In the genomic region with DNA sequence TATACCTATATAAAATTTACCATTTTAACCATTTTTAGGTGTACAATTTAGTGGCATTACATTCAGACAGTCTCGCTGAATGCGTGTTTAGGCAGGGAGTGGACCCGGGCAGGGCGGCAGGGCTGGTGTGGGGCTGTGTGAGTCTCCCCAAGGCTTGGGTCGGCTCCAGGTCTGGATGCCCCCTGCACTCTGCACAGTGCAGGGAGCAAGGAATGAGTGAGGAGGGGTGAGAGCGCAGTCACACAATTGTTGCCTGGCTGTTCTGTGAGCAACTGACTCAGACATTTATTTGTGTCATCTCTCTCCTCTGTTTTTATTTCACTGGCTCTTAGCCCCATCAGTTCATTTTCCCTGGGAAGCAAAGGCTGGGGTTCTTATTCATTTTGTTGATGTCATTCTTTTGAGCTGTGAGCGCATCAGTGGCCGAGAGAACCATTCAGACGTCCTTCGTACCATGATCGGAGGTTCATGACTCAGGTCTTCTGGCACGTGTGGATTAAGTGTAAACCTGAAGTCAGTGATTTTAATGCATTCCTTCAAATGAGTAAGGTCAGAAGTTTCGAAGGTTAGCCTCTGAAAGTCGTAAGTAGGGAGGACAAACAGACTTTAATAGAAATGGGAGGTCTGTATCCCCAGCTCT, we compare ENCODE assay signal across 20 cellular contexts.
DNase-seq lines count a peak whose midpoint lies in the region; ATAC-seq and TF ChIP-seq lines count a peak whose summit lies in the region.
"Had no signal": no experiment of that assay in that cellular context is flagged by ENCODE, and none has a peak within 500 bp of the region (broad histone marks: within the 10 kb centered on the region; RNA-seq: fewer than 3 reads in every experiment).

No MANE protein-coding gene starts in this region.

- no peak overlapping the region for H3K18ac ChIP-seq in IMR-90 (ENCODE audit: low read depth, low read length)

- dilution Hi-C loops in IMR-90 (cut with HindIII; ENCODE audit: low sequenced_read_pairs, unreplicated experiment), result no loop called here

- H2AK5ac ChIP-seq in IMR-90 (ENCODE audit: low read depth, low read length), result no peak overlapping the region

- H4K8ac ChIP-seq in IMR-90 (ENCODE audit: low read depth in 2 of 2, low read length in 2 of 2), result no peak overlapping the region

- H4K5ac ChIP-seq in IMR-90 (ENCODE audit: low read depth, low read length), result no peak overlapping the region

- H3K4me1 Mint-ChIP-seq in activated naive CD8-positive, alpha-beta T cell treated with anti-CD3 and anti-CD28 coated beads for 36 hours, result no peaks in the 10 kb centered on the region
- H3K4me1 Mint-ChIP-seq: naive B cell; stimulated activated naive CD8-positive, alpha-beta T cell treated with anti-CD3 and anti-CD28 coated beads, Interleukin-15, amount 100 ng/mL, for 72 hours had no signal

- H3K9me3 ChIP-seq in AG04450 (ENCODE audit: control insufficient read depth, insufficient read depth, low read length) (no peaks in the 10 kb centered on the region), IMR-90 (ENCODE audit: control insufficient read depth, insufficient read depth, low read length) (no peaks in the 10 kb centered on the region)
- H3K9me3 ChIP-seq: lower lobe of right lung, upper lobe of right lung had no signal

- H3K27me3 ChIP-seq in AG04450 (ENCODE audit: control insufficient read depth, insufficient read depth, low read length), result peaks cover 5% of the 10 kb centered on the region
- H3K27me3 ChIP-seq in IMR-90 (ENCODE audit: control insufficient read depth, insufficient read depth, low read length), result peaks cover 15% of the 10 kb centered on the region
- H3K27me3 ChIP-seq: upper lobe of right lung had no signal

- CTCF ChIA-PET in AG04450 (lab: Charles Lee) (no interaction called here), IMR-90 (lab: Yijun Ruan, JAX) (no interaction called here)

- no peak overlapping the region for H2BK120ac ChIP-seq in IMR-90 (ENCODE audit: low read depth, low read length)

- peak overlapping the region; percentile 21 for H3K27ac ChIP-seq in AG04450 (ENCODE audit: low read depth, low read length)
- H3K27ac ChIP-seq in IMR-90 (ENCODE audit: insufficient read depth, low read length), result no peak overlapping the region; the same call in 1 of the 2 replicates
- H3K27ac ChIP-seq: lower lobe of right lung, upper lobe of right lung had no signal

- peak overlapping the region; percentile 0; the same call in 1 of the 2 replicates for H3K4me2 ChIP-seq in IMR-90 (ENCODE audit: low read depth, low read length)
- H3K4me2 ChIP-seq: GM23338 had no signal

- H3K9ac ChIP-seq in IMR-90 (ENCODE audit: low read depth, low read length), result no peak overlapping the region

- no TSS peak for BruUV-seq in IMR-90 (replicated peaks; lab: Mats Ljungman, UMichigan)

- no peak for TF ChIP-seq POLR2A in IMR-90 (IDR thresholded peaks at IDR 0.05; ENCODE audit: low read depth, low read length)

- peaks cover 3% of the 10 kb centered on the region for H3K27me3 Mint-ChIP-seq in activated naive CD8-positive, alpha-beta T cell treated with anti-CD3 and anti-CD28 coated beads for 36 hours

- no peak overlapping the region for H3K27ac Mint-ChIP-seq in activated naive CD8-positive, alpha-beta T cell treated with anti-CD3 and anti-CD28 coated beads for 36 hours
- H3K27ac Mint-ChIP-seq: activated naive CD4-positive, alpha-beta T cell treated with anti-CD3 and anti-CD28 coated beads, Interleukin-2, amount 50 U/mL, for 72 hours; GM23338; naive B cell; stimulated activated naive CD8-positive, alpha-beta T cell treated with anti-CD3 and anti-CD28 coated beads, Interleukin-15, amount 100 ng/mL, for 72 hours had no signal

- ATAC-seq in IMR-90 (ENCODE audit: low read depth), result peak; percentile 83
- no peak for ATAC-seq in esophagus mucosa
- ATAC-seq in GM18907 (IDR thresholded peaks at IDR 0.05; ENCODE audit: unreplicated experiment), result no peak
- no peak for ATAC-seq in HG02571 (IDR thresholded peaks at IDR 0.05; ENCODE audit: unreplicated experiment)
- ATAC-seq: activated naive CD4-positive, alpha-beta T cell treated with anti-CD3 and anti-CD28 coated beads, Interleukin-2, amount 50 U/mL, for 72 hours; GM23338; lower lobe of right lung; stimulated activated naive CD8-positive, alpha-beta T cell treated with anti-CD3 and anti-CD28 coated beads, Interleukin-15, amount 100 ng/mL, for 72 hours; upper lobe of right lung had no signal

- H3K4me3 ChIP-seq in AG04450 (ENCODE audit: low read depth, low read length) (no peak overlapping the region), IMR-90 (ENCODE audit: insufficient read depth, low read depth, low read length) (no peak overlapping the region), astrocyte of the spinal cord (ENCODE audit: low read depth, low read length) (no peak overlapping the region)
- H3K4me3 ChIP-seq: GM23338, lower lobe of right lung, upper lobe of right lung had no signal

- H3K14ac ChIP-seq in IMR-90 (replicated peaks; ENCODE audit: low read depth, low read length), result no peak overlapping the region

- no peaks in the 10 kb centered on the region for H3K9me3 Mint-ChIP-seq in activated naive CD8-positive, alpha-beta T cell treated with anti-CD3 and anti-CD28 coated beads for 36 hours
- H3K9me3 Mint-ChIP-seq: GM23338; stimulated activated naive CD8-positive, alpha-beta T cell treated with anti-CD3 and anti-CD28 coated beads, Interleukin-15, amount 100 ng/mL, for 72 hours had no signal

- in situ Hi-C loops in IMR-90 (cut with MboI; ENCODE audit: low sequenced_read_pairs), result no loop called here
- in situ Hi-C loops in astrocyte of the spinal cord (cut with HindIII; ENCODE audit: low sequenced_read_pairs), result no loop called here

- H3K9me1 ChIP-seq in IMR-90 (ENCODE audit: insufficient read depth, low read length), result no peaks in the 10 kb centered on the region

- no peak overlapping the region for H3K23ac ChIP-seq in IMR-90 (ENCODE audit: low read depth, low read length)

- H4K20me1 ChIP-seq in IMR-90 (ENCODE audit: insufficient read depth, low read length), result no peaks in the 10 kb centered on the region

- no peak for TF ChIP-seq CTCF in AG04450 (IDR thresholded peaks at IDR 0.05; ENCODE audit: low read depth, low read length)
- TF ChIP-seq CTCF in IMR-90 (conservative IDR thresholded peaks at IDR 0.05; ENCODE audit: low read depth, low read length), result no peak
- no peak for TF ChIP-seq CTCF in astrocyte of the spinal cord (IDR thresholded peaks at IDR 0.05; ENCODE audit: low read depth, low read length)

- no peak overlapping the region for H4K91ac ChIP-seq in IMR-90 (ENCODE audit: insufficient read depth, low read depth, low read length)

- peaks cover 8% of the 10 kb centered on the region for H3K4me1 ChIP-seq in IMR-90 (ENCODE audit: control insufficient read depth, insufficient read depth, low read length)
- H3K4me1 ChIP-seq: lower lobe of right lung, upper lobe of right lung had no signal

- no peak overlapping the region for H2AFZ ChIP-seq in IMR-90 (replicated peaks; ENCODE audit: low read length, poor library complexity)
- H2AFZ ChIP-seq: GM23338 had no signal

- DNase-seq in AG04450 (ENCODE audit: low read depth, low spot score) (peak; percentile 71), IMR-90 (peak; percentile 98), astrocyte of the spinal cord (ENCODE audit: low read depth, low spot score) (peak; percentile 84), kidney tubule cell (ENCODE audit: low spot score) (peak; percentile 87)
- DNase-seq in activated naive CD8-positive, alpha-beta T cell treated with anti-CD3 and anti-CD28 coated beads for 36 hours, result no peak
- DNase-seq: activated CD4-positive, alpha-beta T cell treated with anti-CD3 and anti-CD28 coated beads, Interleukin-2, amount 50 U/mL, for 1 hour; central memory CD4-positive, alpha-beta T cell; effector memory CD4-positive, alpha-beta T cell; foreskin melanocyte; lower lobe of right lung; naive B cell; NCI-H69; posterior cingulate gyrus; stimulated activated naive CD8-positive, alpha-beta T cell treated with anti-CD3 and anti-CD28 coated beads, Interleukin-15, amount 100 ng/mL, for 72 hours; upper lobe of right lung had no signal

- H2BK5ac ChIP-seq in IMR-90 (ENCODE audit: low read depth, low read length, poor library complexity, severe bottlenecking), result no peak overlapping the region

- no peak overlapping the region for H2BK20ac ChIP-seq in IMR-90 (ENCODE audit: low read depth, low read length)

- no peak overlapping the region for H2AK9ac ChIP-seq in IMR-90 (replicated peaks; ENCODE audit: low read depth, low read length, poor library complexity)

- no peaks in the 10 kb centered on the region for H3K79me1 ChIP-seq in IMR-90 (ENCODE audit: low read depth in 1 of 2, low read length in 2 of 2)

- no peak; the same call in 1 of the 2 replicates for TF ChIP-seq RAD21 in IMR-90 (IDR thresholded peaks at IDR 0.05; ENCODE audit: low read length)

- H2BK15ac ChIP-seq in IMR-90 (ENCODE audit: low read depth, low read length), result no peak overlapping the region

- H3K4ac ChIP-seq in IMR-90 (ENCODE audit: low read depth, low read length), result no peak overlapping the region

- no peaks in the 10 kb centered on the region for H3K36me3 ChIP-seq in IMR-90 (ENCODE audit: control insufficient read depth, insufficient read depth, low read length)
- H3K36me3 ChIP-seq: lower lobe of right lung, upper lobe of right lung had no signal

- H3K36me3 Mint-ChIP-seq in activated naive CD8-positive, alpha-beta T cell treated with anti-CD3 and anti-CD28 coated beads for 36 hours, result no peaks in the 10 kb centered on the region
- H3K36me3 Mint-ChIP-seq: activated naive CD4-positive, alpha-beta T cell treated with anti-CD3 and anti-CD28 coated beads, Interleukin-2, amount 50 U/mL, for 72 hours; naive B cell had no signal

- POLR2A ChIA-PET in AG04450 (lab: Yijun Ruan, JAX), result no interaction called here
- POLR2A ChIA-PET in IMR-90 (lab: Charles Lee; ENCODE audit: unreplicated experiment), result no interaction called here

- no peak overlapping the region for H3K4me3 Mint-ChIP-seq in activated naive CD8-positive, alpha-beta T cell treated with anti-CD3 and anti-CD28 coated beads for 36 hours
- H3K4me3 Mint-ChIP-seq: GM23338; naive B cell; stimulated activated naive CD8-positive, alpha-beta T cell treated with anti-CD3 and anti-CD28 coated beads, Interleukin-15, amount 100 ng/mL, for 72 hours had no signal

- WGBS in IMR-90 (ENCODE audit: extremely low coverage in 2 of 2, insufficient read length in 1 of 2), 2 experiments, result 0% methylated on average over 6 of the region's 14 CpGs; no CpG with 5 or more reads in 1 of the 2 experiments

- intact Hi-C loops in IMR-90 (cut with micrococcal nuclease), result no loop called here

- no peak overlapping the region for H3K56ac ChIP-seq in IMR-90 (ENCODE audit: extremely low read depth, insufficient read depth, low read length)

TF ChIP-seq in IMR-90, 13 proteins besides CTCF, POLR2A, EP300 and RAD21 (continues in another document):
- TF ChIP-seq CHD1 (IDR thresholded peaks at IDR 0.05; ENCODE audit: low read depth, low read length) (no peak), USF2 (IDR thresholded peaks at IDR 0.05; ENCODE audit: low read depth, low read length) (peak; percentile 21; the same call in 1 of the 2 replicates)
